Comparison of ENCODE assay signal across 8 cellular contexts in the genomic region with DNA sequence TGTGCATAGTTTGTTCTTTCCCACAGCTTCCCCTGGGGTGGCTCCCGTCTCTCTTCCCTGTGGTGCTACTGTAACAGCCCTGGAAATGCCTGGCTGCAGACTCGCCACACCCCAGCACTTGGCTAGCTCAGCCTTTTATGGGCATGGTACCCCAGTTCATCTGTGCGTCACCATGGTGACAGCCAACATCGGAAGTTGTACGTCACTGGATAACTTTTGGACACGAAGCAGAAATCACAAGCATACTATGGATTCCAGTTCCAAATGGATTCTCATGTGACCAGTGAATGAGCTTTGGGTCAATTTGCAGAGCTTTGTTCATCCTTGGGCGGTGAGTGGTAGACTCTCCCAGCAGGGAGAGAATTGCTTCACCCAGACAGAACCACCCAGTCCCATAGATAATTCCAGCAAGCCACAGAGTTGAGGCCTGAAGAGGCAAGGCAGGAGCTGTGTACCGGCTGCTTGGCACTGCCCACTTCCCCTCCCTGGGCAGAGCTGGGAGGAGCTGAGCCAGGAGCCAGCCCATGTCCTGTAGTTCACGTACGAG.
DNase-seq lines count a peak whose midpoint lies in the region; ATAC-seq and TF ChIP-seq lines count a peak whose summit lies in the region.

No MANE protein-coding gene starts in this region.

- TF ChIP-seq CTCF in fibroblast of mammary gland (conservative IDR thresholded peaks at IDR 0.05; ENCODE audit: control insufficient read depth, insufficient read depth, low read depth, low read length) (no peak), tibial artery (IDR thresholded peaks at IDR 0.05) (no peak)

- H3K36me3 ChIP-seq in adipocyte (ENCODE audit: control insufficient read depth, insufficient read depth, low read length, severe bottlenecking) (peaks cover 78% of the 10 kb centered on the region), muscle layer of colon (ENCODE audit: insufficient read depth, low read length) (peaks cover 26% of the 10 kb centered on the region), tibial artery (peaks cover 11 to 19% (median 14%) of the 10 kb centered on the region in 3 donors)

- H3K4me3 ChIP-seq in adipocyte (ENCODE audit: low read length) (peak overlapping the region; percentile 34), fibroblast of mammary gland (ENCODE audit: control insufficient read depth, low read depth, low read length) (no peak overlapping the region), muscle layer of colon (ENCODE audit: low read depth in 1 of 2, low read length in 2 of 2) (peak overlapping the region in 1 of 2 donors; percentile 3), tibial artery (no peak overlapping the region)

- no peaks in the 10 kb centered on the region for H3K9me3 ChIP-seq in adipocyte (ENCODE audit: control insufficient read depth, low read length)
- no peaks in the 10 kb centered on the region for H3K9me3 ChIP-seq in muscle layer of colon (ENCODE audit: low read length)
- no peaks in the 10 kb centered on the region for H3K9me3 ChIP-seq in tibial artery

- H3K27me3 ChIP-seq in adipocyte (replicated peaks; ENCODE audit: control insufficient read depth, insufficient read depth, low read length) (no peaks in the 10 kb centered on the region), muscle layer of colon (ENCODE audit: control insufficient read depth in 1 of 2, insufficient read depth in 2 of 2, low read length in 2 of 2) (no peaks in the 10 kb centered on the region), tibial artery (no peaks in the 10 kb centered on the region)

- H3K9ac ChIP-seq in adipocyte (ENCODE audit: low read length) (peak overlapping the region; percentile 59), muscle layer of colon (ENCODE audit: low read length) (peak overlapping the region; percentile 42)

- intact Hi-C loops in tibial artery (cut with DNase I; ENCODE audit: low total_unique reads), result no loop called here

- peaks cover 27% of the 10 kb centered on the region for H3K4me1 ChIP-seq in adipocyte (ENCODE audit: control insufficient read depth, insufficient read depth, low read length)
- peaks cover 66% of the 10 kb centered on the region for H3K4me1 ChIP-seq in muscle layer of colon (ENCODE audit: insufficient read depth, low read length)
- peaks cover 0 to 88% (median 50%) of the 10 kb centered on the region in 4 donors for H3K4me1 ChIP-seq in tibial artery

- no peak for ATAC-seq in HG03039 (IDR thresholded peaks at IDR 0.05; ENCODE audit: unreplicated experiment)

- peak; percentile 38 for DNase-seq in adipocyte (ENCODE audit: low read depth)
- DNase-seq in fibroblast of mammary gland (ENCODE audit: low read depth), result peak; percentile 60
- peak; percentile 81 to 92 for DNase-seq in tibial artery
- no peak for DNase-seq in NK-92 (lab: John Stamatoyannopoulos, UW; ENCODE audit: unreplicated experiment)
- no peak for DNase-seq in cerebellar nuclear complex (lab: John Stamatoyannopoulos, UW)
- no peak for DNase-seq in activated T-cell treated with anti-CD3 and anti-CD28 coated beads, Interleukin-2, amount 50 U/mL, for 1 hour

- H3K27ac ChIP-seq in muscle layer of colon (ENCODE audit: low read depth, low read length), result peak overlapping the region; percentile 85
- H3K27ac ChIP-seq in tibial artery, result peak overlapping the region; percentile 73 to 84

Comparison
In these comparisons a context has a peak if more than half of its experiments do, and no peak if none do; other contexts are left out.
1. DNase-seq: peak in adipocyte (single experiment), fibroblast of mammary gland (single experiment) and tibial artery (2 of 2); none in NK-92 (single experiment), cerebellar nuclear complex (0 of 2) and activated T-cell treated with anti-CD3 and anti-CD28 coated beads, Interleukin-2, amount 50 U/mL, for 1 hour (single experiment).